23 cellular contexts compared by ENCODE assay signal in genomic region chr11:74895340-74896116, GRCh38. TPM values are rescaled to one million over a fixed set of nuclear protein-coding genes. Genes with fewer than 3 reads are reported as not detected.
DNase-seq lines count a peak whose midpoint lies in the region; ATAC-seq and TF ChIP-seq lines count a peak whose summit lies in the region.
"Had no signal": no experiment of that assay in that cellular context is flagged by ENCODE, and none has a peak within 500 bp of the region (broad histone marks: within the 10 kb centered on the region; RNA-seq: fewer than 3 reads in every experiment).

No MANE protein-coding gene starts in this region.

- DNase-seq in Right ventricle myocardium superior (no peak), left ventricle myocardium inferior (no peak), heart right ventricle (no peak), left lung (no peak), NCI-H146 treated with DMSO at 0.1 percent for 48 hours (lab: John Stamatoyannopoulos, UW; ENCODE audit: unreplicated experiment) (no peak)
- DNase-seq in activated CD4-positive, alpha-beta T cell treated with anti-CD3 and anti-CD28 coated beads, Interleukin-2, amount 50 U/mL, for 48 hours: no peak
- no peak for DNase-seq in activated CD8-positive, alpha-beta T cell treated with anti-CD3 and anti-CD28 coated beads, Interleukin-2, amount 10 ng/mL, durations not matched to agents 7 days and 5 days
- DNase-seq: DMS79, EL, GDM1, GOT3, HFFc6, KBM-7, MG63, NCI-H1105 treated with DMSO at 0.1 percent for 48 hours, NCI-H146, NCI-H2029, NCI-H2227 treated with DMSO at 0.1 percent for 48 hours, NCI-H526 treated with DMSO at 0.1 percent for 48 hours, PC-9, RPMI8226, SHP77 treated with DMSO at 0.1 percent for 48 hours had no signal

- peaks cover 52% of the 10 kb centered on the region for H3K9me3 ChIP-seq in left ventricle myocardium inferior (replicated peaks)
- H3K9me3 ChIP-seq in heart right ventricle: peaks cover 0 to 46% (median 3%) of the 10 kb centered on the region in 11 donors
- H3K9me3 ChIP-seq in left lung: peaks cover 0 to 26% of the 10 kb centered on the region in 2 donors

- H3K27me3 ChIP-seq in left ventricle myocardium inferior (ENCODE audit: low read depth): no peaks in the 10 kb centered on the region
- H3K27me3 ChIP-seq in heart right ventricle: no peaks in the 10 kb centered on the region
- no peaks in the 10 kb centered on the region for H3K27me3 ChIP-seq in left lung
- H3K27me3 ChIP-seq: MG63 had no signal

- H3K4me1 Mint-ChIP-seq in activated CD8-positive, alpha-beta T cell treated with anti-CD3 and anti-CD28 coated beads, Interleukin-2, amount 10 ng/mL, durations not matched to agents 7 days and 5 days (ENCODE audit: low read depth): no peaks in the 10 kb centered on the region

- H3K27ac Mint-ChIP-seq in activated CD8-positive, alpha-beta T cell treated with anti-CD3 and anti-CD28 coated beads, Interleukin-2, amount 10 ng/mL, durations not matched to agents 7 days and 5 days: no peak overlapping the region
- H3K27ac Mint-ChIP-seq: HFFc6 had no signal

- ATAC-seq in Right ventricle myocardium superior (ENCODE audit: poor library complexity) (peak; percentile 88), heart right ventricle (peak; percentile 53 to 92 (median 68)), left lung (peak; percentile 61)
- no peak for ATAC-seq in activated CD8-positive, alpha-beta T cell treated with anti-CD3 and anti-CD28 coated beads, Interleukin-2, amount 10 ng/mL, durations not matched to agents 7 days and 5 days

- H3K36me3 ChIP-seq in left ventricle myocardium inferior (peaks cover 15% of the 10 kb centered on the region), heart right ventricle (peaks cover 0 to 22% (median 3%) of the 10 kb centered on the region in 9 donors), left lung (peaks cover 0 to 17% of the 10 kb centered on the region in 2 donors)
- H3K36me3 ChIP-seq: HAP-1 had no signal

- H3K36me3 Mint-ChIP-seq in activated CD8-positive, alpha-beta T cell treated with anti-CD3 and anti-CD28 coated beads, Interleukin-2, amount 10 ng/mL, durations not matched to agents 7 days and 5 days (ENCODE audit: low read depth): peaks cover 56% of the 10 kb centered on the region

- POLR2A ChIA-PET in activated CD8-positive, alpha-beta T cell treated with anti-CD3 and anti-CD28 coated beads, Interleukin-2, amount 10 ng/mL, durations not matched to agents 7 days and 5 days (lab: Charles Lee): no interaction called here

- H3K4me3 ChIP-seq in left ventricle myocardium inferior (no peak overlapping the region), heart right ventricle (no peak overlapping the region), left lung (no peak overlapping the region)
- H3K4me3 ChIP-seq: HAP-1, MG63, PC-9 had no signal

- H3K9me3 Mint-ChIP-seq in activated CD8-positive, alpha-beta T cell treated with anti-CD3 and anti-CD28 coated beads, Interleukin-2, amount 10 ng/mL, durations not matched to agents 7 days and 5 days (ENCODE audit: insufficient read depth): peaks cover 22% of the 10 kb centered on the region

- H3K27me3 Mint-ChIP-seq in activated CD8-positive, alpha-beta T cell treated with anti-CD3 and anti-CD28 coated beads, Interleukin-2, amount 10 ng/mL, durations not matched to agents 7 days and 5 days (ENCODE audit: low read depth): no peaks in the 10 kb centered on the region

- intact Hi-C loops in Right ventricle myocardium superior (cut with DNase I) (no loop called here), left ventricle myocardium inferior (cut with micrococcal nuclease) (no loop called here), heart right ventricle (cut with DNase I) (no loop called here), left lung (cut with DNase I) (no loop called here)

- H3K4me1 ChIP-seq in left ventricle myocardium inferior: peaks cover 19% of the 10 kb centered on the region
- peaks cover 0 to 24% (median 8%) of the 10 kb centered on the region in 9 donors for H3K4me1 ChIP-seq in heart right ventricle
- H3K4me1 ChIP-seq in left lung: no peaks in the 10 kb centered on the region
- H3K4me1 ChIP-seq: HAP-1 had no signal

- 70 to 73% methylated on average over 3 of the region's 3 CpGs for WGBS in heart right ventricle, 2 donors

- CTCF ChIA-PET in activated CD8-positive, alpha-beta T cell treated with anti-CD3 and anti-CD28 coated beads, Interleukin-2, amount 10 ng/mL, durations not matched to agents 7 days and 5 days (lab: Charles Lee): no interaction called here

- no peak for TF ChIP-seq CTCF in left ventricle myocardium inferior (IDR thresholded peaks at IDR 0.05; ENCODE audit: borderline replicate concordance)
- TF ChIP-seq CTCF in heart right ventricle (IDR thresholded peaks at IDR 0.05): no peak
- TF ChIP-seq CTCF in left lung (IDR thresholded peaks at IDR 0.05): no peak

- H3K27ac ChIP-seq in left ventricle myocardium inferior (replicated peaks) (no peak overlapping the region), heart right ventricle (peak overlapping the region in 1 of 10 donors; percentile 21), left lung (no peak overlapping the region)
- H3K27ac ChIP-seq: PC-9 had no signal

- no peak overlapping the region for H3K4me3 Mint-ChIP-seq in activated CD8-positive, alpha-beta T cell treated with anti-CD3 and anti-CD28 coated beads, Interleukin-2, amount 10 ng/mL, durations not matched to agents 7 days and 5 days
- H3K4me3 Mint-ChIP-seq: HFFc6 had no signal

RNA-seq across cellular contexts. Expression of gene XRRA1, which starts 53.4 kb away (rescaled TPM):
- total RNA-seq in Right ventricle myocardium superior (5.3 TPM), left ventricle myocardium inferior (7.0 TPM), heart right ventricle (10 to 100 TPM in 6 of 10 donors, 1 to 10 TPM in 4; 4.0 to 22.8 (median 11.7) TPM), left lung (10 to 100 TPM; 11.7 to 19.8 TPM)
- polyA plus RNA-seq in heart right ventricle: 1 to 10 TPM; 1.8 to 4.3 TPM
- 10 to 100 TPM; 16.6 to 19.0 TPM for total RNA-seq in activated CD8-positive, alpha-beta T cell treated with anti-CD3 and anti-CD28 coated beads, Interleukin-2, amount 10 ng/mL, durations not matched to agents 7 days and 5 days

RNA-seq across cellular contexts. Expression of gene SPCS2, which starts 53.5 kb away (rescaled TPM):
- total RNA-seq in Right ventricle myocardium superior (98.4 TPM), left ventricle myocardium inferior (103 TPM), heart right ventricle (100 to 1,000 TPM in 5 of 10 donors, 10 to 100 TPM in 5; 78.4 to 128 (median 99.5) TPM), left lung (100 to 1,000 TPM; 173 to 231 TPM)
- polyA plus RNA-seq in heart right ventricle: 100 to 1,000 TPM; 116 to 143 TPM
- total RNA-seq in activated CD8-positive, alpha-beta T cell treated with anti-CD3 and anti-CD28 coated beads, Interleukin-2, amount 10 ng/mL, durations not matched to agents 7 days and 5 days: 100 to 1,000 TPM; 149 to 156 TPM
